Comparison of ENCODE assay signal across 8 cellular contexts in genomic region chr10:73886085-73886529, GRCh38. TPM values are rescaled to one million over a fixed set of nuclear protein-coding genes. Genes with fewer than 3 reads are reported as not detected.
DNase-seq lines count a peak whose midpoint lies in the region; ATAC-seq and TF ChIP-seq lines count a peak whose summit lies in the region.

No MANE protein-coding gene starts in this region.

- peak; percentile 81 for ATAC-seq in GM18511 (IDR thresholded peaks at IDR 0.05; ENCODE audit: unreplicated experiment)
- ATAC-seq in foreskin keratinocyte, result peak; percentile 19

- intact Hi-C loops in tibial artery (cut with DNase I; ENCODE audit: low total_unique reads), result loop anchor here (2.0 to 10.0 kb wide), 2 partner anchors 55 to 199 kb away; no protein-coding TSS in a partner anchor

- peak; percentile 87 for TF ChIP-seq CTCF in AG09309 (IDR thresholded peaks at IDR 0.05; ENCODE audit: control insufficient read depth, insufficient read depth, low read depth, low read length, missing control alignments)
- TF ChIP-seq CTCF in foreskin keratinocyte (conservative IDR thresholded peaks at IDR 0.05), result peak; percentile 94
- peak; percentile 95 for TF ChIP-seq CTCF in osteoblast (IDR thresholded peaks at IDR 0.05; ENCODE audit: extremely low read depth, low read depth, low read length)
- TF ChIP-seq CTCF in tibial artery (IDR thresholded peaks at IDR 0.05), result peak; percentile 79 to 94

- H3K27ac ChIP-seq in foreskin keratinocyte (peak overlapping the region; percentile 100), osteoblast (ENCODE audit: low read depth, low read length) (peak overlapping the region; percentile 83), tibial artery (peak overlapping the region; percentile 70 to 79)

- DNase-seq in AG09309 (ENCODE audit: low read depth) (peak; percentile 35), HT-29 (ENCODE audit: low spot score) (peak; percentile 86), RPMI7951 (ENCODE audit: low read depth) (peak; percentile 78), foreskin keratinocyte (peak in 1 of 2 donors; percentile 71), osteoblast (ENCODE audit: insufficient read length, low spot score, missing footprints) (peak; percentile 77), tibial artery (peak; percentile 72 to 85)
- DNase-seq in activated gamma-delta T cell treated with anti-CD3 and anti-CD28 coated beads, Interleukin-2, amount 50 U/mL, for 16 hours (ENCODE audit: low read depth), result peak; percentile 49

- H3K4me2 ChIP-seq in osteoblast (ENCODE audit: insufficient read depth, low read length), result no peak overlapping the region

- H2AFZ ChIP-seq in osteoblast (ENCODE audit: low read length), result no peak overlapping the region

- H3K9me3 ChIP-seq in osteoblast (ENCODE audit: low read depth, low read length), result no peaks in the 10 kb centered on the region
- no peaks in the 10 kb centered on the region for H3K9me3 ChIP-seq in tibial artery

- H3K27me3 ChIP-seq in foreskin keratinocyte (no peaks in the 10 kb centered on the region), osteoblast (ENCODE audit: insufficient read depth, low read length) (no peaks in the 10 kb centered on the region), tibial artery (no peaks in the 10 kb centered on the region)

- H3K4me3 ChIP-seq in AG09309 (ENCODE audit: control insufficient read depth, low read depth, low read length) (no peak overlapping the region), osteoblast (ENCODE audit: insufficient read depth, low read length) (no peak overlapping the region), tibial artery (no peak overlapping the region)

- no peaks in the 10 kb centered on the region for H3K79me2 ChIP-seq in osteoblast (ENCODE audit: insufficient read depth, low read length)

- H3K4me1 ChIP-seq in foreskin keratinocyte (peaks cover 19% of the 10 kb centered on the region), osteoblast (ENCODE audit: insufficient read depth, low read length) (peaks cover 32% of the 10 kb centered on the region), tibial artery (peaks cover 9 to 47% (median 34%) of the 10 kb centered on the region in 4 donors)

- H3K36me3 ChIP-seq in osteoblast (ENCODE audit: insufficient read depth, low read length), result no peaks in the 10 kb centered on the region
- no peaks in the 10 kb centered on the region for H3K36me3 ChIP-seq in tibial artery

- no peaks in the 10 kb centered on the region for H4K20me1 ChIP-seq in osteoblast (ENCODE audit: insufficient read depth, low read length)

RNA-seq across cellular contexts. Expression of gene CAMK2G, which starts 11.8 kb away (rescaled TPM):
- 44.2 and 48.3 TPM in 2 replicates for total RNA-seq in HT-29 (2014; rRNA removed; shearing (Covaris generic))
- total RNA-seq in RPMI7951 (2014; rRNA removed; shearing (Covaris generic)), result 15.4 and 16.0 TPM in 2 replicates
- total RNA-seq in foreskin keratinocyte (16.9 and 18.6 TPM in 2 replicates), osteoblast (22.4 and 28.3 TPM in 2 replicates)
- 9.7 and 10.6 TPM in 2 replicates for polyA plus RNA-seq in foreskin keratinocyte

RNA-seq across cellular contexts. Expression of gene PLAU, which starts 24.8 kb away (rescaled TPM):
- total RNA-seq in HT-29 (2014; rRNA removed; shearing (Covaris generic)), result 0.15 and 0.21 TPM in 2 replicates
- total RNA-seq in RPMI7951 (2014; rRNA removed; shearing (Covaris generic)), result 173 and 188 TPM in 2 replicates
- total RNA-seq in foreskin keratinocyte, result 630 and 1,498 TPM in 2 replicates
- 544 and 1,190 TPM in 2 replicates for polyA plus RNA-seq in foreskin keratinocyte
- 27.9 and 40.7 TPM in 2 replicates for total RNA-seq in osteoblast

Comparison
In these comparisons a context has a peak if more than half of its experiments do, and no peak if none do; other contexts are left out.
1. RNA of gene PLAU, which starts 24.8 kb away (total RNA-seq): 630 to 1,498 TPM in foreskin keratinocyte, 173 to 188 TPM in RPMI7951 and 27.9 to 40.7 TPM in osteoblast; 0.15 to 0.21 TPM in HT-29; every median in the first group is over 10 times any median in the second.
2. Peak in every context shown above with its lines, with median percentiles within 50 percentile points of each other: CTCF ChIP-seq and H3K27ac ChIP-seq.